28 cellular contexts compared by ENCODE assay signal in genomic region chr6:98821739-98822405, GRCh38. TPM values are rescaled to one million over a fixed set of nuclear protein-coding genes. Genes with fewer than 3 reads are reported as not detected.
"Had no signal": no experiment of that assay in that cellular context is flagged by ENCODE, and none has a peak within 500 bp of the region (broad histone marks: within the 10 kb centered on the region; RNA-seq: fewer than 3 reads in every experiment).

No MANE protein-coding gene starts in this region.

- H3K27ac ChIP-seq: adrenal gland, body of pancreas, RWPE1, SJCRH30 had no signal

- H3K27me3 ChIP-seq: SJCRH30 had no signal

- H3K4me1 ChIP-seq: adrenal gland, SJCRH30 had no signal

- H3K36me3 ChIP-seq: adrenal gland, SJCRH30 had no signal

- DNase-seq: activated CD4-positive, alpha-beta T cell treated with anti-CD3 and anti-CD28 coated beads for 48 hours; activated CD4-positive, alpha-beta T cell treated with anti-CD3 and anti-CD28 coated beads, Interleukin-2, amount 50 U/mL, for 4 hours; activated CD4-positive, CD25-positive, alpha-beta regulatory T cell treated with anti-CD3 and anti-CD28 coated beads, Interleukin-2, amount 50 U/mL, for 72 hours; activated CD8-positive, alpha-beta memory T cell treated with anti-CD3 and anti-CD28 coated beads, Interleukin-2, amount 50 U/mL, for 48 hours; activated CD8-positive, alpha-beta T cell treated with anti-CD3 and anti-CD28 coated beads, Interleukin-2, amount 10 ng/mL, durations not matched to agents 7 days and 5 days; activated naive CD4-positive, alpha-beta T cell treated with anti-CD3 and anti-CD28 coated beads, Interleukin-2, amount 50 U/mL, for 16 hours; activated naive CD8-positive, alpha-beta T cell treated with anti-CD3 and anti-CD28 coated beads, Interleukin-2, amount 10 ng/mL, durations not matched to agents 7 days and 5 days; activated T-cell treated with anti-CD3 and anti-CD28 coated beads, Interleukin-2, amount 50 U/mL, for 1 hour; adrenal gland; anterior cingulate cortex; body of pancreas; central memory CD4-positive, alpha-beta T cell; Karpas-422; NCI-H1048; NCI-H146; NCI-H187 treated with DMSO at 0.1 percent for 48 hours; NCI-H2107; NCI-H345; NCI-H510A; NCI-H526 treated with DMSO at 0.1 percent for 48 hours; NK-92 treated with Interleukin-12 subunit alpha and Interleukin-12 subunit beta, amount 100 ng/mL, for 24 hours; OCI-M1; Right ventricle myocardium superior; SJCRH30 had no signal

- ATAC-seq: activated CD8-positive, alpha-beta T cell treated with anti-CD3 and anti-CD28 coated beads, Interleukin-2, amount 10 ng/mL, durations not matched to agents 7 days and 5 days; body of pancreas; Panc1; WTC11 had no signal

- H3K9me3 ChIP-seq: adrenal gland, body of pancreas, SJCRH30 had no signal

- H3K4me3 ChIP-seq: adrenal gland, body of pancreas, SJCRH30 had no signal

RNA-seq across cellular contexts. Expression of gene POU3F2, which starts 12.5 kb away (rescaled TPM):
- total RNA-seq: activated CD8-positive, alpha-beta T cell treated with anti-CD3 and anti-CD28 coated beads, Interleukin-2, amount 10 ng/mL, durations not matched to agents 7 days and 5 days; activated naive CD8-positive, alpha-beta T cell treated with anti-CD3 and anti-CD28 coated beads, Interleukin-2, amount 10 ng/mL, durations not matched to agents 7 days and 5 days; body of pancreas; bronchial epithelial cell; Right ventricle myocardium superior had no signal
